In genomic region chr1:222157612-222158011, GRCh38 we compare ENCODE assay signal across 3 cellular contexts.
"Had no signal": no experiment of that assay in that cellular context is flagged by ENCODE, and none has a peak within 500 bp of the region (broad histone marks: within the 10 kb centered on the region; RNA-seq: fewer than 3 reads in every experiment).

No MANE protein-coding gene starts in this region.

- H3K4me3 ChIP-seq: GM12878 had no signal

- DNase-seq: GDM1, GF-D8 had no signal
